Comparison of ENCODE assay signal across 8 cellular contexts in the genomic region with DNA sequence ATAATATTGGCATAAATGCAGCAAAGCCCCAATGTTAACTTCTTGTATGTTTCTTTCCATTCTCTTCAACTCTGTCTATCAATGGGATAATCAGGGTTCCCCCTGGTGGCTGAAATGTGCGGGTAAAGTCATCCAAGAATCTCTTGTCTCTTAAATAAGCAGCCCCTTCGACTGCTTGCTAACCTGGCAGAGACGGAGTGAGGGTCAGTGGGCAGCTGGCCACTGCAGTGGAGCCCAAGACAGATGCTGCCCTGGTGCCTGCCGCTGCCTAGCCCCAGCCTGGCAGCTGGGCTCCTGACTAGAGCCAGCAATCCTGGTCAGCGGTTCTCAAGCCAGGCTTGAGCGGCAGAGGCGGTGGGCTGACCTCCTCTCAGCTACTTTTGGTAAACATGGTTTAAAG.
A peak's percentile ranks its signal among the peaks of the same experiment; 100 is the strongest.
DNase-seq lines count a peak whose midpoint lies in the region; ATAC-seq, FAIRE-seq and TF ChIP-seq lines count a peak whose summit lies in the region.

No MANE protein-coding gene starts in this region.

- no peak overlapping the region for H2BK5ac ChIP-seq in neuronal stem cell (ENCODE audit: low read length)

- H3K14ac ChIP-seq in neuronal stem cell (ENCODE audit: low read length): no peak overlapping the region

- H2AK5ac ChIP-seq in neuronal stem cell (ENCODE audit: low read depth, low read length): no peak overlapping the region

- H4K91ac ChIP-seq in neuronal stem cell (ENCODE audit: low read depth, low read length, poor library complexity): peak overlapping the region; percentile 56

- H3K4ac ChIP-seq in neuronal stem cell (ENCODE audit: low read length): no peak overlapping the region

- H3K27me3 ChIP-seq in neuronal stem cell (ENCODE audit: control insufficient read depth in 3 of 3, insufficient read depth in 3 of 3, low read depth in 1 of 3, low read length in 3 of 3): peaks cover 0 to 2% (median 0%) of the 10 kb centered on the region in 3 experiments

- TF ChIP-seq CTCF in D721Med (IDR thresholded peaks at IDR 0.05; ENCODE audit: insufficient read depth, missing control alignments) (peak; percentile 65), HEK293 (tag by site-specific recombination; IDR thresholded peaks at IDR 0.05) (no peak)

- H2BK12ac ChIP-seq in neuronal stem cell (ENCODE audit: low read length): peak overlapping the region; percentile 97

- no peaks in the 10 kb centered on the region for H3K9me3 ChIP-seq in HEK293 (ENCODE audit: control insufficient read depth, insufficient read depth, low read depth, low read length)
- H3K9me3 ChIP-seq in neuronal stem cell (replicated peaks in 1 of 2; ENCODE audit: control insufficient read depth in 2 of 2, insufficient read depth in 1 of 2, low read depth in 1 of 2, low read length in 2 of 2): peaks cover 0 to 2% of the 10 kb centered on the region in 2 donors

- CTCF ChIA-PET in HEK293 (lab: Yijun Ruan, JAX): interaction anchor here (0.6 to 2.9 kb wide), 21 partner anchors 9 to 975 kb away, joined by 3 to 18 read pairs (median 3); no protein-coding TSS in a partner anchor

- no peak overlapping the region for H2BK120ac ChIP-seq in neuronal stem cell (ENCODE audit: low read depth, low read length)

- no peak overlapping the region for H3K4me2 ChIP-seq in neuronal stem cell (ENCODE audit: insufficient read depth, low read length, poor library complexity, severe bottlenecking)

- WGBS in neuronal stem cell (ENCODE audit: extremely low coverage in 2 of 2, insufficient read length in 2 of 2, insufficient replicate concordance in 1 of 2), 2 donors: no CpG with 5 or more reads among the region's 7 CpGs

- H3K36me3 ChIP-seq in HEK293 (ENCODE audit: control insufficient read depth in 2 of 2, insufficient read depth in 1 of 2, low read length in 2 of 2) (no peaks in the 10 kb centered on the region), neuronal stem cell (replicated peaks in 1 of 2; ENCODE audit: control insufficient read depth in 2 of 2, insufficient read depth in 2 of 2, low read length in 2 of 2) (no peaks in the 10 kb centered on the region)

- POLR2A ChIA-PET in HEK293 (lab: Yijun Ruan, JAX): no interaction called here

- H3K27ac ChIP-seq in HEK293 (ENCODE audit: extremely low read depth, low read depth, low read length): no peak overlapping the region
- H3K27ac ChIP-seq in neuronal stem cell (replicated peaks; ENCODE audit: low read length): no peak overlapping the region

- H3K79me1 ChIP-seq in neuronal stem cell (ENCODE audit: low read depth, low read length): no peaks in the 10 kb centered on the region

- H2AFZ ChIP-seq in neuronal stem cell (ENCODE audit: low read length): peak overlapping the region; percentile 62

- no peak for ATAC-seq in GM21390 (IDR thresholded peaks at IDR 0.05; ENCODE audit: unreplicated experiment)

- H3K4me3 ChIP-seq in HEK293 (ENCODE audit: low read depth, low read length) (no peak overlapping the region), neuronal stem cell (ENCODE audit: low read length in 2 of 2) (no peak overlapping the region)

- H4K8ac ChIP-seq in neuronal stem cell (ENCODE audit: low read depth, low read length): no peak overlapping the region

- no peak overlapping the region for H3K23ac ChIP-seq in neuronal stem cell (ENCODE audit: low read depth, low read length, poor library complexity)

- peak overlapping the region; percentile 86 for H3K18ac ChIP-seq in neuronal stem cell (ENCODE audit: low read length)

- DNase-seq in D721Med (ENCODE audit: insufficient read length, low spot score) (no peak), NCI-H2227 treated with DMSO at 0.1 percent for 48 hours (lab: John Stamatoyannopoulos, UW) (peak; percentile 26), fibroblast of peridontal ligament (ENCODE audit: extremely low read depth) (peak; percentile 74), neuronal stem cell (ENCODE audit: low spot score) (peak; percentile 74), ureter (ENCODE audit: low spot score) (peak; percentile 66)
- DNase-seq in activated CD8-positive, alpha-beta memory T cell treated with anti-CD3 and anti-CD28 coated beads, Interleukin-2, amount 50 U/mL, for 4 hours: peak; percentile 39

- FAIRE-seq in D721Med (lab: Jason Lieb, UNC): peak; percentile 46

- no peak overlapping the region for H3K9ac ChIP-seq in neuronal stem cell (ENCODE audit: low read depth, low read length, poor library complexity)

- H3K4me1 ChIP-seq in HEK293 (ENCODE audit: control insufficient read depth, insufficient read depth, low read length): no peaks in the 10 kb centered on the region
- peaks cover 0 to 1% of the 10 kb centered on the region in 2 donors for H3K4me1 ChIP-seq in neuronal stem cell (ENCODE audit: control insufficient read depth in 2 of 2, insufficient read depth in 1 of 2, low read depth in 1 of 2, low read length in 2 of 2)

- H2BK15ac ChIP-seq in neuronal stem cell (ENCODE audit: low read length): no peak overlapping the region

TF ChIP-seq in HEK293, 187 proteins besides CTCF, POLR2A, EP300 and RAD21:
- TF ChIP-seq ZNF626 (tag by site-specific recombination; IDR thresholded peaks at IDR 0.05) (no peak), ZBTB21 (tag by site-specific recombination; IDR thresholded peaks at IDR 0.05) (no peak), ZNF16 (tag by site-specific recombination; IDR thresholded peaks at IDR 0.05; ENCODE audit: low read depth) (no peak), ZNF701 (tag by site-specific recombination; IDR thresholded peaks at IDR 0.05) (no peak), GLIS2 (tag by site-specific recombination; IDR thresholded peaks at IDR 0.05) (no peak), ZNF837 (tag by site-specific recombination; IDR thresholded peaks at IDR 0.05) (no peak), ZNF514 (tag by site-specific recombination; IDR thresholded peaks at IDR 0.05) (no peak), KLF16 (tag by site-specific recombination; IDR thresholded peaks at IDR 0.05) (no peak), TCF7L2 (IDR thresholded peaks at IDR 0.05; ENCODE audit: borderline replicate concordance, low read depth, low read length) (no peak), ZNF10 (tag by site-specific recombination; IDR thresholded peaks at IDR 0.05) (peak; percentile 77), ZNF132 (tag by site-specific recombination; IDR thresholded peaks at IDR 0.05; ENCODE audit: borderline replicate concordance) (no peak), ZNF350 (tag by site-specific recombination; IDR thresholded peaks at IDR 0.05) (no peak), GLI2 (tag by site-specific recombination; IDR thresholded peaks at IDR 0.05; ENCODE audit: borderline replicate concordance, low read depth) (no peak), HOXD13 (CRISPR knock-in tag; IDR thresholded peaks at IDR 0.05; ENCODE audit: borderline replicate concordance) (no peak), ZNF654 (tag by site-specific recombination; IDR thresholded peaks at IDR 0.05; ENCODE audit: low read depth) (peak; percentile 31), ZNF776 (tag by site-specific recombination; IDR thresholded peaks at IDR 0.05; ENCODE audit: borderline replicate concordance) (no peak)
- TF ChIP-seq, protein P1, sequence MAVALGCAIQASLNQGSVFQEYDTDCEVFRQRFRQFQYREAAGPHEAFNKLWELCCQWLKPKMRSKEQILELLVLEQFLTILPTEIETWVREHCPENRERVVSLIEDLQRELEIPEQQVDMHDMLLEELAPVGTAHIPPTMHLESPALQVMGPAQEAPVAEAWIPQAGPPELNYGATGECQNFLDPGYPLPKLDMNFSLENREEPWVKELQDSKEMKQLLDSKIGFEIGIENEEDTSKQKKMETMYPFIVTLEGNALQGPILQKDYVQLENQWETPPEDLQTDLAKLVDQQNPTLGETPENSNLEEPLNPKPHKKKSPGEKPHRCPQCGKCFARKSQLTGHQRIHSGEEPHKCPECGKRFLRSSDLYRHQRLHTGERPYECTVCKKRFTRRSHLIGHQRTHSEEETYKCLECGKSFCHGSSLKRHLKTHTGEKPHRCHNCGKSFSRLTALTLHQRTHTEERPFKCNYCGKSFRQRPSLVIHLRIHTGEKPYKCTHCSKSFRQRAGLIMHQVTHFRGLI (tag by site-specific recombination; IDR thresholded peaks at IDR 0.05): no peak
- TF ChIP-seq, protein P2, sequence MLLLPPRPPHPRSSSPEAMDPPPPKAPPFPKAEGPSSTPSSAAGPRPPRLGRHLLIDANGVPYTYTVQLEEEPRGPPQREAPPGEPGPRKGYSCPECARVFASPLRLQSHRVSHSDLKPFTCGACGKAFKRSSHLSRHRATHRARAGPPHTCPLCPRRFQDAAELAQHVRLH (tag by site-specific recombination; IDR thresholded peaks at IDR 0.05): no peak
TF ChIP-seq in HEK293: peak in this region for 2.
